Comparison of ENCODE assay signal across 25 cellular contexts in the genomic region with DNA sequence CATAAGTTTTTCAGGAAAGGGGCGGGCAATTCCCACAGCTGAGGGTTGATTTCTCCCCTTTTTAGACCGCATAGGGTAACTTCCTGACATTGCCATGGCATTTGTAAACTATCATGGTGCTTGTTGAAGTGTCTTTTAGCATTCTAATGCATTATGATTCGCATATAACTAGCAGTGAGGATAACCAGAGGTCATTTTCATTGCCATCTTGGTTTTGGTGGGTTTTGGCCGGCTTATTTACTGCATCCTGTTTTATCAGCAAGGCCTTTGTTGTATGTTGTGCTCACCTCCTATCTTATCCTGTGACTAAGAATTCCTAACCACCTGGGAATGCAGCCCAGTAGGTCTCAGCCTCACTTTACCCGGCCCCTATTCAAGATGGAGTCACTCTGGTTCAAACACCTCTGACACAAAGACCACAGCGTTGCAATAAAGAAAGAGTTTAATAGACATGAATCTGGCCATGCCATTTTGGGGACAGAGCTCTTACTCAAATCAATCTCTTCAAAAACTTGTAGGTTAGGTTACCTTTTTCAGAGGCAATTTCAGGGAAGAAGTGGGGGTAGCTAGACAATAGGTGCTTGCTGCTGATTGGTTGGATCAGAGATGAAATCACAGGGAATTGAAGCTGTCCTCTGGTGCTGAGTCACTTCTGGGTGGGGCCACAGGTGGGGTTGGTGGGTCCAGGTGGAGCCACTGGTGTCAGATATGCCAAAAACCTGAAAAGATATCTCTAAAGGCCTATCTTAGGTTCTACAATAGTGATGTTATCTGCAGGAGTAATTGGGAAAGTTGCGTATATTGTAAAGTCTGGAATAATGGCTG.
"Had no signal": no experiment of that assay in that cellular context is flagged by ENCODE, and none has a peak within 500 bp of the region (broad histone marks: within the 10 kb centered on the region; RNA-seq: fewer than 3 reads in every experiment).

No MANE protein-coding gene starts in this region.

- H3K36me3 Mint-ChIP-seq: natural killer cell had no signal

- ATAC-seq: activated T-helper 17 cell treated with anti-CD3 and anti-CD28 coated beads, Interleukin-2, amount 50 U/mL, for 72 hours; natural killer cell; psoas muscle; T-cell had no signal

- H3K27ac ChIP-seq: cardiac muscle cell, hepatocyte, left ventricle myocardium inferior, ovary, psoas muscle, right atrium auricular region, VCaP had no signal

- H3K4me1 ChIP-seq: left ventricle myocardium inferior, psoas muscle, right atrium auricular region had no signal

- H3K79me2 ChIP-seq: hepatocyte had no signal

- H3K4me3 Mint-ChIP-seq: activated naive CD8-positive, alpha-beta T cell; activated T-helper 17 cell treated with anti-CD3 and anti-CD28 coated beads, Interleukin-2, amount 50 U/mL, for 72 hours; immature natural killer cell; natural killer cell; T-cell; T-helper 2 cell treated with Interferon-gamma antibody and Interleukin-4, amounts not matched to agents 5 μg/mL and 100 μg/mL, for 36 hours had no signal

- H3K27me3 ChIP-seq: cardiac muscle cell, hepatocyte, ovary, right atrium auricular region had no signal

- FAIRE-seq: endometrium, frontal cortex had no signal

- DNase-seq: activated CD4-positive, alpha-beta T cell treated with anti-CD3 and anti-CD28 coated beads, Interleukin-2, amount 50 U/mL, for 1 hour; activated CD4-positive, CD25-positive, alpha-beta regulatory T cell treated with anti-CD3 and anti-CD28 coated beads, Interleukin-2, amount 50 U/mL, for 72 hours; activated naive CD4-positive, alpha-beta T cell; activated T-cell treated with anti-CD3 and anti-CD28 coated beads, Interleukin-2, amount 50 U/mL, for 1 hour; cortex of kidney; erythroblast; glutamatergic neuron; immature natural killer cell; left ventricle myocardium inferior; midbrain; natural killer cell; ovary; psoas muscle; stimulated activated CD4-positive, alpha-beta T cell treated with anti-CD3 and anti-CD28 coated beads, Interleukin-4, amount 100 ng/mL, for 24 hours; stimulated activated naive CD4-positive, alpha-beta T cell treated with Interleukin-2 at 50 U/mL for 16 hours; T-cell had no signal

- H3K4me3 ChIP-seq: cardiac muscle cell, hepatocyte, left ventricle myocardium inferior, ovary, psoas muscle, right atrium auricular region had no signal

- H3K9me3 Mint-ChIP-seq: activated T-helper 17 cell treated with anti-CD3 and anti-CD28 coated beads, Interleukin-2, amount 50 U/mL, for 72 hours; immature natural killer cell; natural killer cell; T-cell; T-helper 2 cell treated with Interferon-gamma antibody and Interleukin-4, amounts not matched to agents 5 μg/mL and 100 μg/mL, for 36 hours had no signal

- H2AFZ ChIP-seq: hepatocyte had no signal

- H3K36me3 ChIP-seq: cardiac muscle cell, ovary, right atrium auricular region had no signal

- H3K4me1 Mint-ChIP-seq: activated T-helper 17 cell treated with anti-CD3 and anti-CD28 coated beads, Interleukin-2, amount 50 U/mL, for 72 hours; immature natural killer cell; natural killer cell; T-cell had no signal

- H3K27me3 Mint-ChIP-seq: activated naive CD8-positive, alpha-beta T cell; activated T-helper 17 cell treated with anti-CD3 and anti-CD28 coated beads, Interleukin-2, amount 50 U/mL, for 72 hours; T-cell had no signal

- H3K9me3 ChIP-seq: left ventricle myocardium inferior, ovary, psoas muscle, right atrium auricular region had no signal

- H3K4me2 ChIP-seq: hepatocyte had no signal
